ENCODE assay signal across 8 cellular contexts in genomic region chr5:66307647-66308257, GRCh38.
DNase-seq lines count a peak whose midpoint lies in the region; ATAC-seq and TF ChIP-seq lines count a peak whose summit lies in the region.

No MANE protein-coding gene starts in this region.

- no TSS peak for BruUV-seq in Panc1 (replicated peaks; lab: Mats Ljungman, UMichigan)

- CTCF ChIA-PET in Panc1 (lab: Charles Lee), result interaction anchor here (0.6 kb wide), 1 partner anchor 65 kb away, joined by 6 read pairs; no protein-coding TSS in a partner anchor

- DNase-seq in DMS79 (lab: John Stamatoyannopoulos, UW), result peak; percentile 2
- DNase-seq in GM20000 (ENCODE audit: low spot score), result peak; percentile 72
- peak; percentile 85 to 87 for DNase-seq in Kasumi-1 (lab: John Stamatoyannopoulos, UW)
- DNase-seq in Panc1 (ENCODE audit: low read depth, low spot score), result peak; percentile 46
- no peak for DNase-seq in colonic mucosa
- no peak for DNase-seq in right lobe of liver
- DNase-seq in vagina (ENCODE audit: extremely low spot score in 2 of 2), result no peak

- no peaks in the 10 kb centered on the region; the same call in none of the 2 replicates for H3K27me3 ChIP-seq in Panc1 (ENCODE audit: control insufficient read depth, insufficient read depth, low read length)
- no peaks in the 10 kb centered on the region for H3K27me3 ChIP-seq in colonic mucosa
- H3K27me3 ChIP-seq in right lobe of liver, result no peaks in the 10 kb centered on the region
- H3K27me3 ChIP-seq in vagina, result no peaks in the 10 kb centered on the region

- H3K36me3 ChIP-seq in Panc1 (ENCODE audit: control insufficient read depth, insufficient read depth, low read length) (no peaks in the 10 kb centered on the region), colonic mucosa (no peaks in the 10 kb centered on the region), right lobe of liver (no peaks in the 10 kb centered on the region), vagina (no peaks in the 10 kb centered on the region)

- no peak overlapping the region for H3K27ac ChIP-seq in Panc1 (ENCODE audit: low read length)
- no peak overlapping the region for H3K27ac ChIP-seq in colonic mucosa
- no peak overlapping the region for H3K27ac ChIP-seq in right lobe of liver
- H3K27ac ChIP-seq in vagina, result no peak overlapping the region

- H3K4me3 ChIP-seq in Panc1 (ENCODE audit: low read depth in 2 of 2, low read length in 2 of 2) (no peak overlapping the region), colonic mucosa (no peak overlapping the region), right lobe of liver (no peak overlapping the region), vagina (no peak overlapping the region)

- no peaks in the 10 kb centered on the region for H3K4me1 ChIP-seq in Panc1 (ENCODE audit: control insufficient read depth, insufficient read depth, low read length)
- no peaks in the 10 kb centered on the region for H3K4me1 ChIP-seq in colonic mucosa
- no peaks in the 10 kb centered on the region for H3K4me1 ChIP-seq in right lobe of liver
- no peaks in the 10 kb centered on the region for H3K4me1 ChIP-seq in vagina

- POLR2A ChIA-PET in Panc1 (lab: Charles Lee), result no interaction called here

- H3K9ac ChIP-seq in colonic mucosa (ENCODE audit: low read depth in 2 of 2, low read length in 2 of 2), result no peak overlapping the region

- intact Hi-C loops in Panc1 (cut with micrococcal nuclease; ENCODE audit: unreplicated experiment) (loop anchor here (1.0 to 5.0 kb wide), 3 partner anchors 450 to 905 kb away; no protein-coding TSS in a partner anchor), colonic mucosa (cut with DNase I) (no loop called here), right lobe of liver (cut with DNase I) (loop anchor here in 1 of 2 donors (5.0 kb wide), 1 partner anchor 450 kb away; no protein-coding TSS in a partner anchor), vagina (cut with DNase I) (loop anchor here (5.0 kb wide), 1 partner anchor 435 kb away; no protein-coding TSS in a partner anchor)

- in situ Hi-C loops in Panc1 (cut with HindIII; ENCODE audit: low pct_unique_long_range_greater_than_20kb, low sequenced_read_pairs), result no loop called here

- H3K9me3 ChIP-seq in Panc1 (ENCODE audit: control insufficient read depth, insufficient read depth, low read depth, low read length), result no peaks in the 10 kb centered on the region
- H3K9me3 ChIP-seq in colonic mucosa, result no peaks in the 10 kb centered on the region
- no peaks in the 10 kb centered on the region for H3K9me3 ChIP-seq in right lobe of liver
- no peaks in the 10 kb centered on the region for H3K9me3 ChIP-seq in vagina

- WGBS in right lobe of liver (ENCODE audit: insufficient coverage, low coverage, low lambda C conversion rate, missing lambda C conversion rate), result 5% methylated on average over 6 of the region's 6 CpGs

- peak; percentile 53 for TF ChIP-seq CTCF in GM20000 (IDR thresholded peaks at IDR 0.05; ENCODE audit: extremely low read depth, missing control alignments)
- peak; percentile 80 for TF ChIP-seq CTCF in Panc1 (IDR thresholded peaks at IDR 0.05)
- peak; percentile 72 for TF ChIP-seq CTCF in colonic mucosa (IDR thresholded peaks at IDR 0.05)
- TF ChIP-seq CTCF in right lobe of liver (IDR thresholded peaks at IDR 0.05), result peak; percentile 75 to 88 (median 88)
- TF ChIP-seq CTCF in vagina (IDR thresholded peaks at IDR 0.05), result peak; percentile 65 to 85 (median 68)

- no peak for TF ChIP-seq POLR2A in right lobe of liver (IDR thresholded peaks at IDR 0.05)
- TF ChIP-seq POLR2A in vagina (IDR thresholded peaks at IDR 0.05), result no peak

- ATAC-seq in Panc1 (peak; percentile 86), right lobe of liver (peak; percentile 85 to 91 (median 89)), HG03196 (IDR thresholded peaks at IDR 0.05; ENCODE audit: unreplicated experiment) (no peak)

Comparison
In these comparisons a context has a peak if more than half of its experiments do, and no peak if none do; other contexts are left out.
1. DNase-seq: peak in DMS79 (single experiment), GM20000 (single experiment), Kasumi-1 (2 of 2) and Panc1 (single experiment); none in colonic mucosa (single experiment), right lobe of liver (0 of 3) and vagina (0 of 2).
2. Peak in every context shown above with its lines, with median percentiles within 50 percentile points of each other: CTCF ChIP-seq.